Comparison of ENCODE assay signal across 8 cellular contexts in genomic region chr7:128454808-128455555, GRCh38. TPM values are rescaled to one million over a fixed set of nuclear protein-coding genes. Genes with fewer than 3 reads are reported as not detected.
DNase-seq lines count a peak whose midpoint lies in the region; ATAC-seq, FAIRE-seq and TF ChIP-seq lines count a peak whose summit lies in the region.

No MANE protein-coding gene starts in this region.

- no peaks in the 10 kb centered on the region for H3K27me3 ChIP-seq in duodenal mucosa (ENCODE audit: control insufficient read depth in 1 of 2, insufficient read depth in 2 of 2, low read length in 2 of 2)

- FAIRE-seq in HTR-8/SVneo (lab: Jason Lieb, UNC), result no peak

- no peaks in the 10 kb centered on the region for H4K20me1 ChIP-seq in OCI-LY7 (ENCODE audit: insufficient read depth, low read length)

- H3K9ac ChIP-seq in duodenal mucosa (ENCODE audit: low read depth in 1 of 2, low read length in 2 of 2), result peak overlapping the region; percentile 76 to 99

- no peaks in the 10 kb centered on the region for H3K9me3 Mint-ChIP-seq in natural killer cell treated with Interleukin-12 subunit alpha and Interleukin-12 subunit beta and Interleukin-15 and Interleukin-18, amount 100 ng/mL, for 72 hours

- BruUV-seq in OCI-LY7 (replicated peaks; lab: Mats Ljungman, UMichigan), result TSS peak; percentile 76

- H3K4me3 Mint-ChIP-seq in natural killer cell treated with Interleukin-12 subunit alpha and Interleukin-12 subunit beta and Interleukin-15 and Interleukin-18, amount 100 ng/mL, for 72 hours, result peak overlapping the region; percentile 96

- H3K4me1 ChIP-seq in OCI-LY7 (ENCODE audit: insufficient read depth, low read length, poor library complexity, severe bottlenecking), result peaks cover 33% of the 10 kb centered on the region
- H3K4me1 ChIP-seq in duodenal mucosa (ENCODE audit: control insufficient read depth in 1 of 2, insufficient read depth in 2 of 2, low read length in 2 of 2), result peaks cover 43 to 47% of the 10 kb centered on the region in 2 donors

- H3K4me3 ChIP-seq in GM08714 (ENCODE audit: low read length), result peak overlapping the region; percentile 91; the same call in 1 of the 2 replicates
- peak overlapping the region; percentile 80 for H3K4me3 ChIP-seq in OCI-LY7 (ENCODE audit: low read depth, low read length, poor library complexity, severe bottlenecking)
- H3K4me3 ChIP-seq in duodenal mucosa (ENCODE audit: low read depth in 1 of 2, low read length in 2 of 2), result peak overlapping the region; percentile 98

- DNase-seq in OCI-LY7 (ENCODE audit: low spot score), result peak; percentile 21
- no peak for DNase-seq in natural killer cell treated with Interleukin-12 subunit alpha and Interleukin-12 subunit beta and Interleukin-15 and Interleukin-18, amount 100 ng/mL, for 72 hours (ENCODE audit: low spot score)
- DNase-seq in stimulated activated CD4-positive, alpha-beta T cell treated with anti-CD3 and anti-CD28 coated beads, Interleukin-15, amount 100 ng/mL, for 24 hours, result no peak
- no peak for DNase-seq in activated CD8-positive, alpha-beta memory T cell treated with anti-CD3 and anti-CD28 coated beads, Interleukin-2, amount 50 U/mL, for 48 hours
- DNase-seq in stimulated activated CD4-positive, alpha-beta T cell treated with anti-CD3 and anti-CD28 coated beads, Interleukin-2, amount 100 ng/mL, for 48 hours, result no peak
- DNase-seq in HTR-8/SVneo (ENCODE audit: insufficient read length, low spot score), result no peak

- CTCF ChIA-PET in OCI-LY7 (lab: Charles Lee; ENCODE audit: unreplicated experiment), result interaction anchor here (0.6 to 0.9 kb wide), 3 partner anchors 11 to 670 kb away, joined by 3 to 6 read pairs (median 3); no protein-coding TSS in a partner anchor

- peak overlapping the region; percentile 72 to 95 for H3K27ac Mint-ChIP-seq in natural killer cell treated with Interleukin-12 subunit alpha and Interleukin-12 subunit beta and Interleukin-15 and Interleukin-18, amount 100 ng/mL, for 72 hours

- H3K36me3 ChIP-seq in OCI-LY7 (ENCODE audit: insufficient read depth, low read length) (peaks cover 26% of the 10 kb centered on the region), duodenal mucosa (ENCODE audit: control insufficient read depth in 1 of 2, insufficient read depth in 2 of 2, low read length in 2 of 2) (no peaks in the 10 kb centered on the region)

- no peak for ATAC-seq in natural killer cell treated with Interleukin-12 subunit alpha and Interleukin-12 subunit beta and Interleukin-15 and Interleukin-18, amount 100 ng/mL, for 72 hours

- H3K27ac ChIP-seq in OCI-LY7 (ENCODE audit: low read depth, low read length, poor library complexity, severe bottlenecking) (no peak overlapping the region), duodenal mucosa (ENCODE audit: low read depth, low read length) (peak overlapping the region; percentile 87)

- peaks cover 30% of the 10 kb centered on the region for H3K79me2 ChIP-seq in OCI-LY7 (ENCODE audit: insufficient read depth, low read depth, low read length)

- H2AFZ ChIP-seq in OCI-LY7 (ENCODE audit: low read length), result peak overlapping the region; percentile 94

- intact Hi-C loops in OCI-LY7 (cut with micrococcal nuclease; ENCODE audit: unreplicated experiment), result no loop called here

- H3K9me3 ChIP-seq in OCI-LY7 (ENCODE audit: low read length), result no peaks in the 10 kb centered on the region
- H3K9me3 ChIP-seq in duodenal mucosa (ENCODE audit: control insufficient read depth in 1 of 2, low read length in 2 of 2), result no peaks in the 10 kb centered on the region

- peak overlapping the region; percentile 79 for H3K4me2 ChIP-seq in OCI-LY7 (ENCODE audit: low read length)

- no peaks in the 10 kb centered on the region for H3K9me2 ChIP-seq in OCI-LY7 (ENCODE audit: insufficient read depth, low read length)

- no peaks in the 10 kb centered on the region for H3K36me3 Mint-ChIP-seq in natural killer cell treated with Interleukin-12 subunit alpha and Interleukin-12 subunit beta and Interleukin-15 and Interleukin-18, amount 100 ng/mL, for 72 hours

- no peak for TF ChIP-seq CTCF in OCI-LY7 (conservative IDR thresholded peaks at IDR 0.05; ENCODE audit: low read length)

- peaks cover 18 to 19% of the 10 kb centered on the region in 2 donors for H3K27me3 Mint-ChIP-seq in natural killer cell treated with Interleukin-12 subunit alpha and Interleukin-12 subunit beta and Interleukin-15 and Interleukin-18, amount 100 ng/mL, for 72 hours

- H3K4me1 Mint-ChIP-seq in natural killer cell treated with Interleukin-12 subunit alpha and Interleukin-12 subunit beta and Interleukin-15 and Interleukin-18, amount 100 ng/mL, for 72 hours (ENCODE audit: low read depth in 2 of 2), result peaks cover 36% of the 10 kb centered on the region in 2 donors

- POLR2A ChIA-PET in OCI-LY7 (lab: Charles Lee), result interaction anchor here (0.7 to 1.5 kb wide), 5 partner anchors 8 to 46 kb away, joined by 3 to 4 read pairs (median 4); no protein-coding TSS in a partner anchor

RNA-seq across cellular contexts. Expression of gene HILPDA, which starts 0.7 kb away (rescaled TPM):
- 23.7 and 33.9 TPM in 2 replicates for total RNA-seq in OCI-LY7 (2014; rRNA removed; shearing (Covaris generic))
- 19.4 and 22.4 TPM in 2 replicates for total RNA-seq in OCI-LY7 (2022)
- total RNA-seq in natural killer cell treated with Interleukin-12 subunit alpha and Interleukin-12 subunit beta and Interleukin-15 and Interleukin-18, amount 100 ng/mL, for 72 hours, result 1 to 10 TPM; 3.8 to 9.1 TPM

RNA-seq across cellular contexts. Expression of gene METTL2B, which starts 21.6 kb away (rescaled TPM):
- 25.4 and 27.8 TPM in 2 replicates for total RNA-seq in OCI-LY7 (2014; rRNA removed; shearing (Covaris generic))
- 35.4 and 40.7 TPM in 2 replicates for total RNA-seq in OCI-LY7 (2022)
- total RNA-seq in natural killer cell treated with Interleukin-12 subunit alpha and Interleukin-12 subunit beta and Interleukin-15 and Interleukin-18, amount 100 ng/mL, for 72 hours, result 10 to 100 TPM; 35.7 to 48.2 TPM

RNA-seq across cellular contexts. Expression of gene IMPDH1, which starts 45.2 kb away (rescaled TPM):
- total RNA-seq in OCI-LY7 (2014; rRNA removed; shearing (Covaris generic)), result 23.3 and 26.6 TPM in 2 replicates
- total RNA-seq in OCI-LY7 (2022), result 50.5 and 51.3 TPM in 2 replicates
- total RNA-seq in natural killer cell treated with Interleukin-12 subunit alpha and Interleukin-12 subunit beta and Interleukin-15 and Interleukin-18, amount 100 ng/mL, for 72 hours, result 10 to 100 TPM; 15.8 to 34.5 TPM
